Comparison of ENCODE assay signal across 17 cellular contexts in the genomic region with DNA sequence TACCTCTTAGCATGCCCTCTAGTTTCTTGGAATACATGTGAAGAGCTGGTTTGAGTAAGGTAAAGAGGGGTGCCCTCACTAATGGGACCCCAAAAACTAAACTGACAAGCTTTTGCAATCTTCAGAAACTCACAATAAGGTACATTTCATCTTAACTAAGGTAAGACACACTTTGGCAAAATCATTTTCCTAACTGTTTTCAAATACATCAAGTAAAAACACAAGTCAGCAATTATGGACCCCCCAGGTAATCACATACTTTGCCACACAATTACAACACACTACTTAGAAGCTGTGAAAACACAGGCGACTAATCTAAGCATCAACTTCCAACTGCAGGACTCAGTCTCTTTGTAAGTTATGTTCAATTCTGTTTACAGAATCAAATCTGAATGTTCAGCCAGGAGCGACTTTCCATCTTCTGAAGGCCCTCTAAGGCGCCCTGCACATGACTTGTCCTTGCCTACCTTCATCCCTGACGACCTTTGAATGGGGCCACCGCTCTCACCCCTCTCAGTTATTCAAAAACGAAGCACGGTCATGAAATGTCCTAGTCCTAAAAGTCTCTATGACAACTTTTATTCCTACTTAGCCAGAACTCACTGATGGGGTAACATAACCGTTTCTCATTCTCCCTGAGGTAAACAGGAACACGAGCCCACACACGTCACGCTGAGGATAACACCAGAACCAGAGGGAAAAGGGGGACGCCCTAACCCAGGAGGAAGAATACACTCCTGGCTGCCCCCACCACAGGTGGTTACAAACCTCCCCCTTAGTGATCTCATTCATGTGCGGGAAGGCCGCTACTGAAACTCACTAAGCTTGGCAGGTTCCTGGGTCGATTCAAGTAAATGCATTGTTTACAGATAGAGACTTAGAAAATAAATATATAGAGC. TPM values are rescaled to one million over a fixed set of nuclear protein-coding genes. Genes with fewer than 3 reads are reported as not detected.
DNase-seq lines count a peak whose midpoint lies in the region; ATAC-seq and TF ChIP-seq lines count a peak whose summit lies in the region.
"Had no signal": no experiment of that assay in that cellular context is flagged by ENCODE, and none has a peak within 500 bp of the region (broad histone marks: within the 10 kb centered on the region; RNA-seq: fewer than 3 reads in every experiment).

No MANE protein-coding gene starts in this region.

- no peaks in the 10 kb centered on the region for H3K9me3 ChIP-seq in Karpas-422 (ENCODE audit: low read length)
- H3K9me3 ChIP-seq in gastrocnemius medialis: no peaks in the 10 kb centered on the region
- H3K9me3 ChIP-seq: ascending aorta, transverse colon had no signal

- H3K4me3 Mint-ChIP-seq in activated CD8-positive, alpha-beta T cell treated with anti-CD3 and anti-CD28 coated beads for 36 hours: no peak overlapping the region
- no peak overlapping the region for H3K4me3 Mint-ChIP-seq in activated CD8-positive, alpha-beta T cell treated with anti-CD3 and anti-CD28 coated beads, Interleukin-2, amount 10 ng/mL, durations not matched to agents 7 days and 5 days
- peak overlapping the region; percentile 20 for H3K4me3 Mint-ChIP-seq in glutamatergic neuron (ENCODE audit: unreplicated experiment)
- no peak overlapping the region for H3K4me3 Mint-ChIP-seq in activated naive CD4-positive, alpha-beta T cell treated with anti-CD3 and anti-CD28 coated beads for 36 hours

- peaks cover 98% of the 10 kb centered on the region for H3K79me2 ChIP-seq in Karpas-422 (ENCODE audit: low read length)

- peak overlapping the region; percentile 7 for H3K4me2 ChIP-seq in Karpas-422 (ENCODE audit: low read depth, low read length, poor library complexity, severe bottlenecking)

- H3K4me3 ChIP-seq in Karpas-422 (ENCODE audit: low read length) (no peak overlapping the region), gastrocnemius medialis (no peak overlapping the region)
- H3K4me3 ChIP-seq: ascending aorta, transverse colon had no signal

- peaks cover 83% of the 10 kb centered on the region for H3K4me1 Mint-ChIP-seq in activated CD8-positive, alpha-beta T cell treated with anti-CD3 and anti-CD28 coated beads for 36 hours (ENCODE audit: low read depth)
- H3K4me1 Mint-ChIP-seq in activated CD8-positive, alpha-beta T cell treated with anti-CD3 and anti-CD28 coated beads, Interleukin-2, amount 10 ng/mL, durations not matched to agents 7 days and 5 days (ENCODE audit: low read depth): peaks cover 66% of the 10 kb centered on the region
- H3K4me1 Mint-ChIP-seq in glutamatergic neuron (ENCODE audit: low read depth, unreplicated experiment): peaks cover 75% of the 10 kb centered on the region
- peaks cover 83% of the 10 kb centered on the region for H3K4me1 Mint-ChIP-seq in activated naive CD4-positive, alpha-beta T cell treated with anti-CD3 and anti-CD28 coated beads for 36 hours (ENCODE audit: low read depth)

- DNase-seq in activated CD8-positive, alpha-beta T cell treated with anti-CD3 and anti-CD28 coated beads for 36 hours: no peak
- DNase-seq in activated CD8-positive, alpha-beta T cell treated with anti-CD3 and anti-CD28 coated beads, Interleukin-2, amount 10 ng/mL, durations not matched to agents 7 days and 5 days: no peak
- DNase-seq in Karpas-422: no peak
- no peak for DNase-seq in glutamatergic neuron
- DNase-seq in gastrocnemius medialis: no peak
- DNase-seq in RKO (ENCODE audit: low spot score): no peak
- DNase-seq in AG08395 (ENCODE audit: low spot score): no peak
- DNase-seq in activated naive CD4-positive, alpha-beta T cell treated with anti-CD3 and anti-CD28 coated beads for 36 hours: no peak
- DNase-seq: NCI-H1092; NCI-H2107; NCI-H526 treated with DMSO at 0.1 percent for 48 hours; PC-3; stimulated activated CD4-positive, alpha-beta T cell treated with anti-CD3 and anti-CD28 coated beads, Interleukin-4, amount 100 ng/mL, for 24 hours; stimulated activated CD8-positive, alpha-beta memory T cell treated with anti-CD3 and anti-CD28 coated beads, Interleukin-4, amount 100 ng/mL, for 48 hours had no signal

- no peak overlapping the region for H3K9ac ChIP-seq in Karpas-422 (ENCODE audit: low read length)

- H3K36me3 ChIP-seq in Karpas-422 (ENCODE audit: insufficient read depth, low read length): peaks cover 9% of the 10 kb centered on the region; the same call in 1 of the 2 replicates
- no peaks in the 10 kb centered on the region for H3K36me3 ChIP-seq in gastrocnemius medialis
- H3K36me3 ChIP-seq: ascending aorta, transverse colon had no signal

- H3K27me3 Mint-ChIP-seq in activated CD8-positive, alpha-beta T cell treated with anti-CD3 and anti-CD28 coated beads for 36 hours: no peaks in the 10 kb centered on the region
- no peaks in the 10 kb centered on the region for H3K27me3 Mint-ChIP-seq in activated CD8-positive, alpha-beta T cell treated with anti-CD3 and anti-CD28 coated beads, Interleukin-2, amount 10 ng/mL, durations not matched to agents 7 days and 5 days (ENCODE audit: low read depth)
- peaks cover 6% of the 10 kb centered on the region for H3K27me3 Mint-ChIP-seq in glutamatergic neuron (ENCODE audit: unreplicated experiment)
- no peaks in the 10 kb centered on the region for H3K27me3 Mint-ChIP-seq in activated naive CD4-positive, alpha-beta T cell treated with anti-CD3 and anti-CD28 coated beads for 36 hours (ENCODE audit: low read depth)

- H3K9me2 ChIP-seq in Karpas-422 (replicated peaks; ENCODE audit: insufficient read depth, low read length): no peaks in the 10 kb centered on the region

- H3K27ac ChIP-seq in Karpas-422 (ENCODE audit: low read length) (no peak overlapping the region), gastrocnemius medialis (peak overlapping the region; percentile 3 to 33 (median 10))
- H3K27ac ChIP-seq: coronary artery had no signal

- peak overlapping the region; percentile 14 for H3K27ac Mint-ChIP-seq in activated CD8-positive, alpha-beta T cell treated with anti-CD3 and anti-CD28 coated beads for 36 hours
- no peak overlapping the region for H3K27ac Mint-ChIP-seq in activated CD8-positive, alpha-beta T cell treated with anti-CD3 and anti-CD28 coated beads, Interleukin-2, amount 10 ng/mL, durations not matched to agents 7 days and 5 days
- H3K27ac Mint-ChIP-seq in glutamatergic neuron (ENCODE audit: unreplicated experiment): no peak overlapping the region
- H3K27ac Mint-ChIP-seq in activated naive CD4-positive, alpha-beta T cell treated with anti-CD3 and anti-CD28 coated beads for 36 hours: no peak overlapping the region

- no peaks in the 10 kb centered on the region for H3K9me3 Mint-ChIP-seq in activated CD8-positive, alpha-beta T cell treated with anti-CD3 and anti-CD28 coated beads for 36 hours
- H3K9me3 Mint-ChIP-seq in activated CD8-positive, alpha-beta T cell treated with anti-CD3 and anti-CD28 coated beads, Interleukin-2, amount 10 ng/mL, durations not matched to agents 7 days and 5 days (ENCODE audit: insufficient read depth): no peaks in the 10 kb centered on the region
- H3K9me3 Mint-ChIP-seq in glutamatergic neuron (ENCODE audit: unreplicated experiment): peaks cover 4% of the 10 kb centered on the region
- no peaks in the 10 kb centered on the region for H3K9me3 Mint-ChIP-seq in activated naive CD4-positive, alpha-beta T cell treated with anti-CD3 and anti-CD28 coated beads for 36 hours

- TF ChIP-seq POLR2A in gastrocnemius medialis (IDR thresholded peaks at IDR 0.05): no peak

- in situ Hi-C loops in gastrocnemius medialis (cut with MboI; ENCODE audit: low sequenced_read_pairs in 4 of 4): loop anchor here (5.0 to 25.0 kb wide), 5 partner anchors 180 to 363 kb away; a partner anchor contains a TSS

- POLR2A ChIA-PET in activated CD8-positive, alpha-beta T cell treated with anti-CD3 and anti-CD28 coated beads for 36 hours (lab: Charles Lee): interaction anchor here (0.6 to 1.8 kb wide), 6 partner anchors 12 to 597 kb away, joined by 3 to 5 read pairs (median 4); no protein-coding TSS in a partner anchor
- POLR2A ChIA-PET in activated CD8-positive, alpha-beta T cell treated with anti-CD3 and anti-CD28 coated beads, Interleukin-2, amount 10 ng/mL, durations not matched to agents 7 days and 5 days (lab: Charles Lee): interaction anchor here (0.7 to 1.2 kb wide), 3 partner anchors 11 to 158 kb away, joined by 3 read pairs; a partner anchor contains a TSS

- ATAC-seq in activated CD8-positive, alpha-beta T cell treated with anti-CD3 and anti-CD28 coated beads for 36 hours: no peak
- no peak for ATAC-seq in activated CD8-positive, alpha-beta T cell treated with anti-CD3 and anti-CD28 coated beads, Interleukin-2, amount 10 ng/mL, durations not matched to agents 7 days and 5 days
- ATAC-seq in gastrocnemius medialis: no peak
- ATAC-seq: PC-3 had no signal

- peaks cover 73% of the 10 kb centered on the region for H3K4me1 ChIP-seq in Karpas-422 (ENCODE audit: low read length)
- H3K4me1 ChIP-seq in gastrocnemius medialis: peaks cover 89% of the 10 kb centered on the region in 2 donors

- intact Hi-C loops in activated CD8-positive, alpha-beta T cell treated with anti-CD3 and anti-CD28 coated beads for 36 hours (cut with micrococcal nuclease): loop anchor here (10.0 kb wide), 1 partner anchor 180 kb away; no protein-coding TSS in a partner anchor
- intact Hi-C loops in gastrocnemius medialis (cut with DNase I; ENCODE audit: low total_unique reads): loop anchor here (5.0 kb wide), 2 partner anchors 93 to 348 kb away; no protein-coding TSS in a partner anchor
- intact Hi-C loops in activated naive CD4-positive, alpha-beta T cell treated with anti-CD3 and anti-CD28 coated beads for 36 hours (cut with micrococcal nuclease): loop anchor here (5.0 kb wide), 1 partner anchor 377 kb away; no protein-coding TSS in a partner anchor

- CTCF ChIA-PET in activated CD8-positive, alpha-beta T cell treated with anti-CD3 and anti-CD28 coated beads for 36 hours (lab: Charles Lee): interaction anchor here (1.0 to 1.6 kb wide), 3 partner anchors 94 to 379 kb away, joined by 3 read pairs; no protein-coding TSS in a partner anchor
- CTCF ChIA-PET in activated CD8-positive, alpha-beta T cell treated with anti-CD3 and anti-CD28 coated beads, Interleukin-2, amount 10 ng/mL, durations not matched to agents 7 days and 5 days (lab: Charles Lee): interaction anchor here (0.8 to 1.9 kb wide), 4 partner anchors 94 to 248 kb away, joined by 3 to 7 read pairs (median 4); no protein-coding TSS in a partner anchor
- CTCF ChIA-PET in activated naive CD4-positive, alpha-beta T cell treated with anti-CD3 and anti-CD28 coated beads for 36 hours (lab: Charles Lee): interaction anchor here (0.6 to 1.0 kb wide), 3 partner anchors 122 to 379 kb away, joined by 3 to 6 read pairs (median 3); no protein-coding TSS in a partner anchor

- H2AFZ ChIP-seq in Karpas-422 (ENCODE audit: low read length): no peak overlapping the region

- H3K27me3 ChIP-seq in Karpas-422 (ENCODE audit: low read length) (no peaks in the 10 kb centered on the region), gastrocnemius medialis (no peaks in the 10 kb centered on the region)
- H3K27me3 ChIP-seq: ascending aorta, transverse colon had no signal

- H4K20me1 ChIP-seq in Karpas-422 (ENCODE audit: insufficient read depth, low read depth, low read length): peaks cover 78% of the 10 kb centered on the region; the same call in 1 of the 2 replicates

- no peak for TF ChIP-seq CTCF in activated CD8-positive, alpha-beta T cell treated with anti-CD3 and anti-CD28 coated beads for 36 hours (IDR thresholded peaks at IDR 0.05)
- no peak for TF ChIP-seq CTCF in glutamatergic neuron (IDR thresholded peaks at IDR 0.05; ENCODE audit: partially characterized antibody, unreplicated experiment)
- TF ChIP-seq CTCF in gastrocnemius medialis (IDR thresholded peaks at IDR 0.05 in 4 of 5, conservative IDR thresholded peaks at IDR 0.05 in 1 of 5): no peak

- peaks cover 29% of the 10 kb centered on the region for H3K36me3 Mint-ChIP-seq in activated CD8-positive, alpha-beta T cell treated with anti-CD3 and anti-CD28 coated beads for 36 hours (ENCODE audit: low read depth)
- peaks cover 30% of the 10 kb centered on the region for H3K36me3 Mint-ChIP-seq in activated CD8-positive, alpha-beta T cell treated with anti-CD3 and anti-CD28 coated beads, Interleukin-2, amount 10 ng/mL, durations not matched to agents 7 days and 5 days (ENCODE audit: low read depth)
- no peaks in the 10 kb centered on the region for H3K36me3 Mint-ChIP-seq in glutamatergic neuron (ENCODE audit: unreplicated experiment)
- H3K36me3 Mint-ChIP-seq in activated naive CD4-positive, alpha-beta T cell treated with anti-CD3 and anti-CD28 coated beads for 36 hours (ENCODE audit: low read depth): peaks cover 12% of the 10 kb centered on the region

RNA-seq across cellular contexts. Expression of a gene that starts 5.5 kb away (rescaled TPM):
- total RNA-seq in activated CD8-positive, alpha-beta T cell treated with anti-CD3 and anti-CD28 coated beads for 36 hours: 10 to 100 TPM; 27.9 to 33.5 TPM
- 10 to 100 TPM; 51.8 to 55.8 TPM for total RNA-seq in activated CD8-positive, alpha-beta T cell treated with anti-CD3 and anti-CD28 coated beads, Interleukin-2, amount 10 ng/mL, durations not matched to agents 7 days and 5 days
- total RNA-seq in Karpas-422 (2014; rRNA removed; shearing (Covaris generic); ENCODE audit: low replicate concordance): 26.4 and 32.9 TPM in 2 replicates
- total RNA-seq in glutamatergic neuron (ENCODE audit: unreplicated experiment): 96.9 TPM
- total RNA-seq in gastrocnemius medialis: 10 to 100 TPM; 39.8 to 61.3 (median 53.5) TPM
- total RNA-seq in activated naive CD4-positive, alpha-beta T cell treated with anti-CD3 and anti-CD28 coated beads for 36 hours: 10 to 100 TPM; 29.9 to 33.0 TPM
